ENCODE assay signal across 25 cellular contexts in genomic region chr16:77330332-77331043, GRCh38.
DNase-seq lines count a peak whose midpoint lies in the region; ATAC-seq and TF ChIP-seq lines count a peak whose summit lies in the region.
"Had no signal": no experiment of that assay in that cellular context is flagged by ENCODE, and none has a peak within 500 bp of the region (broad histone marks: within the 10 kb centered on the region; RNA-seq: fewer than 3 reads in every experiment).

No MANE protein-coding gene starts in this region.

- H3K9me3 Mint-ChIP-seq in T-cell = no peaks in the 10 kb centered on the region
- H3K9me3 Mint-ChIP-seq: activated B cell treated with CpG ODN at 0.5 μM for 24 hours, H9 had no signal

- POLR2A ChIA-PET in HEK293 (lab: Yijun Ruan, JAX) = no interaction called here
- POLR2A ChIA-PET in T-cell (lab: Charles Lee) = no interaction called here

- H3K4me1 ChIP-seq in HEK293 (ENCODE audit: control insufficient read depth, insufficient read depth, low read length) = peaks cover 8% of the 10 kb centered on the region
- H3K4me1 ChIP-seq: Peyer's patch, SJSA1 had no signal

- peaks cover 2 to 8% of the 10 kb centered on the region in 2 donors for H3K27me3 Mint-ChIP-seq in T-cell

- H3K36me3 Mint-ChIP-seq in T-cell = no peaks in the 10 kb centered on the region

- no peak for ATAC-seq in HG02885 (IDR thresholded peaks at IDR 0.05; ENCODE audit: poor library complexity, unreplicated experiment)
- no peak for ATAC-seq in T-cell (replicated peaks in 1 of 4)
- ATAC-seq: T-helper 17 cell had no signal

- CTCF ChIA-PET in HEK293 (lab: Yijun Ruan, JAX) (interaction anchor here (1.0 kb wide), 1 partner anchor 23 kb away, joined by 3 read pairs; no protein-coding TSS in a partner anchor), T-cell (lab: Charles Lee) (interaction anchor here in 1 of 2 donors (0.6 kb wide), 1 partner anchor 904 kb away, joined by 3 read pairs; no protein-coding TSS in a partner anchor)

- no peak overlapping the region for H3K27ac Mint-ChIP-seq in T-cell
- H3K27ac Mint-ChIP-seq: activated B cell treated with CpG ODN at 0.5 μM for 24 hours, B cell, H9, T-helper 17 cell had no signal

- no peak overlapping the region for H3K4me3 Mint-ChIP-seq in T-cell
- H3K4me3 Mint-ChIP-seq: activated B cell treated with CpG ODN at 0.5 μM for 24 hours, B cell, H9, T-helper 17 cell had no signal

- H3K27ac ChIP-seq in HEK293 (ENCODE audit: extremely low read depth, low read depth, low read length) = no peak overlapping the region
- H3K27ac ChIP-seq: cardiac muscle cell, hepatocyte, neutrophil, Peyer's patch, SJSA1 had no signal

- TF ChIP-seq CTCF in HEK293 (tag by site-specific recombination; IDR thresholded peaks at IDR 0.05) (no peak), epithelial cell of esophagus (IDR thresholded peaks at IDR 0.05; ENCODE audit: insufficient read depth, low read depth, low read length, missing control alignments) (no peak)

- H3K4me3 ChIP-seq in HEK293 (ENCODE audit: low read depth, low read length) (no peak overlapping the region), epithelial cell of esophagus (ENCODE audit: low read length) (no peak overlapping the region)
- H3K4me3 ChIP-seq: cardiac muscle cell, dorsolateral prefrontal cortex, hepatocyte, Peyer's patch, SJSA1 had no signal

- no peaks in the 10 kb centered on the region for H3K9me3 ChIP-seq in HEK293 (ENCODE audit: control insufficient read depth, insufficient read depth, low read depth, low read length)
- H3K9me3 ChIP-seq: neutrophil, Peyer's patch, SJSA1 had no signal

- H3K36me3 ChIP-seq in HEK293 (ENCODE audit: control insufficient read depth in 2 of 2, insufficient read depth in 1 of 2, low read length in 2 of 2) = no peaks in the 10 kb centered on the region
- H3K36me3 ChIP-seq: cardiac muscle cell, neutrophil, Peyer's patch, SJSA1 had no signal

- no peaks in the 10 kb centered on the region for H3K4me1 Mint-ChIP-seq in T-cell
- H3K4me1 Mint-ChIP-seq: activated B cell treated with CpG ODN at 0.5 μM for 24 hours, B cell, T-helper 17 cell had no signal

- DNase-seq in NCI-H2171 treated with DMSO at 0.1 percent for 48 hours (lab: John Stamatoyannopoulos, UW) (peak; percentile 3), NCI-H2171 (lab: John Stamatoyannopoulos, UW) (no peak), SK-N-DZ (ENCODE audit: low spot score) (peak; percentile 29), epithelial cell of esophagus (ENCODE audit: low read depth) (peak; percentile 45), NCI-H146 treated with DMSO at 0.1 percent for 48 hours (lab: John Stamatoyannopoulos, UW; ENCODE audit: unreplicated experiment) (no peak), T-cell (no peak)
- DNase-seq: activated B cell treated with CpG ODN at 0.5 μM for 24 hours; activated effector memory CD4-positive, alpha-beta T cell treated with anti-CD3 and anti-CD28 coated beads, Interleukin-2, amount 50 U/mL, for 16 hours; amniotic stem cell; DMS79 treated with DMSO at 0.1 percent for 48 hours; dorsolateral prefrontal cortex; H9; Kasumi-1; NCI-H1105; NCI-H2107; NCI-H69; Peyer's patch; T-helper 17 cell had no signal

TF ChIP-seq in HEK293, 187 proteins besides CTCF, POLR2A, EP300 and RAD21:
- TF ChIP-seq MEIS1 (CRISPR knock-in tag; IDR thresholded peaks at IDR 0.05; ENCODE audit: borderline replicate concordance) = no peak
- peak; percentile 54; the same call in 1 of the 2 replicates for TF ChIP-seq TRIM28 (IDR thresholded peaks at IDR 0.05; ENCODE audit: borderline replicate concordance, low read length)
- TF ChIP-seq AEBP2 (tag by site-specific recombination; IDR thresholded peaks at IDR 0.05; ENCODE audit: borderline replicate concordance) = no peak
- TF ChIP-seq OSR2 (tag by site-specific recombination; IDR thresholded peaks at IDR 0.05) = peak; percentile 63; the same call in 1 of the 2 replicates
- peak; percentile 40; the same call in 1 of the 2 replicates for TF ChIP-seq MZF1 (tag by site-specific recombination; IDR thresholded peaks at IDR 0.05; ENCODE audit: borderline replicate concordance)
- no peak for TF ChIP-seq ZNF16 (tag by site-specific recombination; IDR thresholded peaks at IDR 0.05; ENCODE audit: low read depth)
- peak; percentile 53 for TF ChIP-seq ZNF585B (tag by site-specific recombination; IDR thresholded peaks at IDR 0.05)
- TF ChIP-seq SETDB1 (IDR thresholded peaks at IDR 0.05; ENCODE audit: insufficient read length, low read length) = peak; percentile 25

Comparison
In these comparisons a context has a peak if more than half of its experiments do, and no peak if none do; other contexts are left out.
1. DNase-seq: peak in NCI-H2171 treated with DMSO at 0.1 percent for 48 hours (single experiment), SK-N-DZ (single experiment) and epithelial cell of esophagus (single experiment); none in NCI-H2171 (single experiment), NCI-H146 treated with DMSO at 0.1 percent for 48 hours (single experiment) and T-cell (0 of 34).